In the genomic region with DNA sequence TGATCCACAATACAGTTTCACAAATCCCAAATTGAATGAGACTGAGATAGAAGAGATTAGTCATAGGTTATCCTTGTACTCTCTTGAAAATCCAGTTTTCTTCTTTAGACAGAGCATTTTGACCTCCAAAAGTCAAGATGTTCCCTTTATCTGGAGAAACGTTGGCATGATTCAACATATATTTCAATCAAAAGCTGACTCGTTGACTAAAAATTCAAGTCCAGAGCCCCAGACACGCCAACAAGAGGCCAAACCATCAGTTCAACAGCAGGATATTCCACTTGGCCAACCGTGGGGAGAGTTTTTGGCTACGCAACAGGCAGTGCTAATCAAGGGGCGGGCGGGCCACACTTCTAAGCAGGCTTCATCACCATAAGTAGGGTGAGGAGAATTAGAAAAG, we compare ENCODE assay signal across 16 cellular contexts.
DNase-seq lines count a peak whose midpoint lies in the region; ATAC-seq and TF ChIP-seq lines count a peak whose summit lies in the region.
"Had no signal": no experiment of that assay in that cellular context is flagged by ENCODE, and none has a peak within 500 bp of the region (broad histone marks: within the 10 kb centered on the region; RNA-seq: fewer than 3 reads in every experiment).

No MANE protein-coding gene starts in this region.

- H2AFZ ChIP-seq in SK-N-SH (ENCODE audit: low read depth) = no peak overlapping the region

- POLR2A ChIA-PET in SK-N-SH (lab: Yijun Ruan, JAX) = no interaction called here

- peaks cover 37% of the 10 kb centered on the region for H3K4me1 Mint-ChIP-seq in osteocyte (ENCODE audit: unreplicated experiment)

- H3K9me2 ChIP-seq in SK-N-SH = no peaks in the 10 kb centered on the region

- H3K4me3 ChIP-seq in SK-N-SH (ENCODE audit: low read depth in 2 of 2, low read length in 1 of 2) = no peak overlapping the region
- no peak overlapping the region for H3K4me3 ChIP-seq in RWPE2 (ENCODE audit: severe bottlenecking)
- H3K4me3 ChIP-seq in fibroblast of mammary gland (ENCODE audit: control insufficient read depth, low read depth, low read length) = no peak overlapping the region
- H3K4me3 ChIP-seq in aorta (ENCODE audit: low read length in 2 of 2) = no peak overlapping the region
- H3K4me3 ChIP-seq: Peyer's patch had no signal

- TF ChIP-seq EP300 in SK-N-SH (IDR thresholded peaks at IDR 0.05; ENCODE audit: borderline replicate concordance in 1 of 2, low read depth in 1 of 2, low read length in 1 of 2) = peak in 1 of 2 experiments; percentile 66; a peak in 2 of 4 replicates

- peaks cover 12% of the 10 kb centered on the region for H3F3A ChIP-seq in SK-N-SH (replicated peaks; ENCODE audit: insufficient read depth)

- H4K20me1 ChIP-seq in SK-N-SH (ENCODE audit: insufficient read depth) = no peaks in the 10 kb centered on the region

- no peak overlapping the region for H3K4me3 Mint-ChIP-seq in osteocyte (ENCODE audit: unreplicated experiment)

- peaks cover 4 to 39% of the 10 kb centered on the region in 2 experiments; a peak in 3 of 4 replicates for H3K4me1 ChIP-seq in SK-N-SH (ENCODE audit: control insufficient read depth in 1 of 2, insufficient read depth in 2 of 2, low read depth in 1 of 2, low read length in 1 of 2)
- H3K4me1 ChIP-seq in RWPE2 (ENCODE audit: insufficient read depth, poor library complexity, severe bottlenecking) = peaks cover 3% of the 10 kb centered on the region
- peaks cover 2 to 3% of the 10 kb centered on the region in 2 donors for H3K4me1 ChIP-seq in aorta (ENCODE audit: control insufficient read depth in 1 of 2, insufficient read depth in 2 of 2, low read length in 2 of 2)
- H3K4me1 ChIP-seq: Peyer's patch had no signal

- H3K27me3 ChIP-seq in SK-N-SH (ENCODE audit: insufficient read depth) = no peaks in the 10 kb centered on the region
- H3K27me3 ChIP-seq in RWPE2 (ENCODE audit: insufficient read depth, poor library complexity, severe bottlenecking) = no peaks in the 10 kb centered on the region
- no peaks in the 10 kb centered on the region for H3K27me3 ChIP-seq in aorta (ENCODE audit: control insufficient read depth in 1 of 2, insufficient read depth in 2 of 2, low read length in 1 of 2)
- H3K27me3 ChIP-seq: Peyer's patch had no signal

- TF ChIP-seq CTCF in SK-N-SH (IDR thresholded peaks at IDR 0.05) = no peak
- TF ChIP-seq CTCF in RWPE2 (IDR thresholded peaks at IDR 0.05; ENCODE audit: poor library complexity, severe bottlenecking) = no peak
- no peak for TF ChIP-seq CTCF in fibroblast of mammary gland (conservative IDR thresholded peaks at IDR 0.05; ENCODE audit: control insufficient read depth, insufficient read depth, low read depth, low read length)
- no peak for TF ChIP-seq CTCF in osteocyte (IDR thresholded peaks at IDR 0.05)

- H3K27ac Mint-ChIP-seq in osteocyte (ENCODE audit: unreplicated experiment) = peak overlapping the region; percentile 51

- H3K9me3 Mint-ChIP-seq in osteocyte (ENCODE audit: unreplicated experiment) = no peaks in the 10 kb centered on the region

- intact Hi-C loops in aorta (cut with DNase I) = no loop called here

- no peaks in the 10 kb centered on the region for H3K36me3 Mint-ChIP-seq in osteocyte (ENCODE audit: unreplicated experiment)

- no peaks in the 10 kb centered on the region for H3K9me3 ChIP-seq in SK-N-SH
- no peaks in the 10 kb centered on the region for H3K9me3 ChIP-seq in RWPE2 (ENCODE audit: severe bottlenecking)
- no peaks in the 10 kb centered on the region for H3K9me3 ChIP-seq in aorta (ENCODE audit: control insufficient read depth, low read length)
- H3K9me3 ChIP-seq: Peyer's patch had no signal

- WGBS in SK-N-SH (ENCODE audit: low lambda C conversion rate) = 45% methylated on average over 7 of the region's 7 CpGs
- WGBS in aorta, 2 donors = 3 to 6% methylated on average over 7 of the region's 7 CpGs

- no peaks in the 10 kb centered on the region for H3K27me3 Mint-ChIP-seq in osteocyte (ENCODE audit: unreplicated experiment)

- peaks cover 14% of the 10 kb centered on the region for H3K79me2 ChIP-seq in SK-N-SH (ENCODE audit: insufficient read depth)

- H3K27ac ChIP-seq in SK-N-SH (ENCODE audit: low read depth in 2 of 2, low read length in 1 of 2) (peak overlapping the region; percentile 70 to 87; a peak in 3 of 4 replicates), RWPE2 (ENCODE audit: poor library complexity, severe bottlenecking) (peak overlapping the region; percentile 21), aorta (ENCODE audit: low read depth in 1 of 2, low read length in 2 of 2) (no peak overlapping the region)
- H3K27ac ChIP-seq: 22Rv1, C4-2B, Peyer's patch had no signal

- no peak for ATAC-seq in SK-N-SH treated with all-trans-retinoic acid at 6 μM for 48 hours
- peak; percentile 42; the same call in 1 of the 3 replicates for ATAC-seq in RWPE2 (ENCODE audit: low read depth)
- no peak for ATAC-seq in aorta (ENCODE audit: low FRiP score)

- no peak for DNase-seq in SK-N-SH
- DNase-seq in RWPE2 (ENCODE audit: low spot score) = no peak
- peak; percentile 23 for DNase-seq in fibroblast of mammary gland (ENCODE audit: low read depth)
- no peak for DNase-seq in osteocyte (ENCODE audit: extremely low spot score, unreplicated experiment)
- no peak for DNase-seq in activated effector memory CD4-positive, alpha-beta T cell treated with anti-CD3 and anti-CD28 coated beads, Interleukin-2, amount 50 U/mL, for 16 hours
- no peak for DNase-seq in stimulated activated CD4-positive, alpha-beta T cell treated with anti-CD3 and anti-CD28 coated beads, Interleukin-15, amount 100 ng/mL, for 24 hours
- DNase-seq in aorta = no peak
- DNase-seq: DMS153, MM.1S, NCI-H1105 treated with DMSO at 0.1 percent for 48 hours, NCI-H187, NCI-H82, Peyer's patch had no signal

- CTCF ChIA-PET in SK-N-SH (lab: Yijun Ruan, JAX) = interaction anchor here (1.4 kb wide), 1 partner anchor 121 kb away, joined by 4 read pairs; no protein-coding TSS in a partner anchor

- no peak for TF ChIP-seq RAD21 in SK-N-SH (IDR thresholded peaks at IDR 0.05; ENCODE audit: low read length)

- 0 out of 2 replicates have a peak overlapping the region, but pooled peaks have one; percentile 23 for H3K4me2 ChIP-seq in SK-N-SH

- no peak overlapping the region for H3K9ac ChIP-seq in SK-N-SH

- H3K36me3 ChIP-seq in SK-N-SH (replicated peaks in 1 of 2; ENCODE audit: control insufficient read depth in 1 of 2, insufficient read depth in 2 of 2, low read length in 1 of 2) (peaks cover 0 to 9% of the 10 kb centered on the region in 2 experiments), RWPE2 (ENCODE audit: low read depth) (no peaks in the 10 kb centered on the region), aorta (ENCODE audit: control insufficient read depth in 1 of 2, insufficient read depth in 2 of 2, low read length in 1 of 2) (no peaks in the 10 kb centered on the region)
- H3K36me3 ChIP-seq: Peyer's patch had no signal

TF ChIP-seq in SK-N-SH, 30 proteins besides CTCF, POLR2A, EP300 and RAD21 (continues in another document):
- TF ChIP-seq, protein P1, sequence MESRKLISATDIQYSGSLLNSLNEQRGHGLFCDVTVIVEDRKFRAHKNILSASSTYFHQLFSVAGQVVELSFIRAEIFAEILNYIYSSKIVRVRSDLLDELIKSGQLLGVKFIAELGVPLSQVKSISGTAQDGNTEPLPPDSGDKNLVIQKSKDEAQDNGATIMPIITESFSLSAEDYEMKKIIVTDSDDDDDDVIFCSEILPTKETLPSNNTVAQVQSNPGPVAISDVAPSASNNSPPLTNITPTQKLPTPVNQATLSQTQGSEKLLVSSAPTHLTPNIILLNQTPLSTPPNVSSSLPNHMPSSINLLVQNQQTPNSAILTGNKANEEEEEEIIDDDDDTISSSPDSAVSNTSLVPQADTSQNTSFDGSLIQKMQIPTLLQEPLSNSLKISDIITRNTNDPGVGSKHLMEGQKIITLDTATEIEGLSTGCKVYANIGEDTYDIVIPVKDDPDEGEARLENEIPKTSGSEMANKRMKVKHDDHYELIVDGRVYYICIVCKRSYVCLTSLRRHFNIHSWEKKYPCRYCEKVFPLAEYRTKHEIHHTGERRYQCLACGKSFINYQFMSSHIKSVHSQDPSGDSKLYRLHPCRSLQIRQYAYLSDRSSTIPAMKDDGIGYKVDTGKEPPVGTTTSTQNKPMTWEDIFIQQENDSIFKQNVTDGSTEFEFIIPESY (IDR thresholded peaks at IDR 0.05; ENCODE audit: borderline replicate concordance, low read depth) = no peak
- TF ChIP-seq JUND (IDR thresholded peaks at IDR 0.05) (peak; percentile 82), SMC3 (IDR thresholded peaks at IDR 0.05; ENCODE audit: low read depth, low read length) (no peak), NFIC (IDR thresholded peaks at IDR 0.05; ENCODE audit: borderline replicate concordance) (peak; percentile 50; the same call in 1 of the 2 replicates), FOSL2 (IDR thresholded peaks at IDR 0.05; ENCODE audit: borderline replicate concordance, low read depth) (0 out of 2 replicates have a peak, but pooled peaks have one; percentile 41), GATA2 (CRISPR knock-in tag; IDR thresholded peaks at IDR 0.05) (no peak)

TF ChIP-seq in SK-N-SH treated with all-trans-retinoic acid at 6 μM for 48 hours, 23 proteins besides CTCF, POLR2A, EP300 and RAD21 (continues in another document):
- TF ChIP-seq PPARA (CRISPR knock-in tag; IDR thresholded peaks at IDR 0.05; ENCODE audit: borderline replicate concordance) = no peak
- TF ChIP-seq, protein P2, sequence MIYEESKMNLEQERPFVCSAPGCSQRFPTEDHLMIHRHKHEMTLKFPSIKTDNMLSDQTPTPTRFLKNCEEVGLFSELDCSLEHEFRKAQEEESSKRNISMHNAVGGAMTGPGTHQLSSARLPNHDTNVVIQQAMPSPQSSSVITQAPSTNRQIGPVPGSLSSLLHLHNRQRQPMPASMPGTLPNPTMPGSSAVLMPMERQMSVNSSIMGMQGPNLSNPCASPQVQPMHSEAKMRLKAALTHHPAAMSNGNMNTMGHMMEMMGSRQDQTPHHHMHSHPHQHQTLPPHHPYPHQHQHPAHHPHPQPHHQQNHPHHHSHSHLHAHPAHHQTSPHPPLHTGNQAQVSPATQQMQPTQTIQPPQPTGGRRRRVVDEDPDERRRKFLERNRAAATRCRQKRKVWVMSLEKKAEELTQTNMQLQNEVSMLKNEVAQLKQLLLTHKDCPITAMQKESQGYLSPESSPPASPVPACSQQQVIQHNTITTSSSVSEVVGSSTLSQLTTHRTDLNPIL (CRISPR knock-in tag; IDR thresholded peaks at IDR 0.05; ENCODE audit: low read depth) = no peak
- TF ChIP-seq ZNF565 (CRISPR knock-in tag; conservative IDR thresholded peaks at IDR 0.05; ENCODE audit: low read depth) = no peak

Comparison
In these comparisons a context has a peak if more than half of its experiments do, and no peak if none do; other contexts are left out.
1. H3K27ac ChIP-seq: peak in SK-N-SH (2 of 2) and RWPE2 (single experiment); none in aorta (0 of 2).